29 cellular contexts compared by ENCODE assay signal in the genomic region with DNA sequence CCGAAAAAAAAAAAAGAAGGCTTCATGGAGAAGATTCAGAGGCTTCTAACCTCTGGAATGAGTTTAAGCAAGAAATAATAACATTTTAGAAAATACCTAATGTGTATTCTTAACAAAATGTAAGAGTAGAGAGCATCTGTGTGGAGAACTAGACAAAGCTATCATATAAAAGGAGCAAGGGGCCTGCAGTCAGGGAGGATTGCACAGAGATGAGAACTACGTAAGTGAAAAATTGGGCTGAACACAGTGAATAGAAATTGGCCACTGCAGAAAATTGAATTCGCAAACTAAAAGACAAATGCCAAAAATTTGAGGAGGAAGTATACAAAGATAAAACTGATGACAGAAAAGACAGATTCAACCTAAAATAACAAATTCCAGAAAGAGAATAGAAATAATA.
"Had no signal": no experiment of that assay in that cellular context is flagged by ENCODE, and none has a peak within 500 bp of the region (broad histone marks: within the 10 kb centered on the region; RNA-seq: fewer than 3 reads in every experiment).

No MANE protein-coding gene starts in this region.

- H3K4me1 Mint-ChIP-seq: naive B cell; neural progenitor cell; stimulated activated memory B cell treated with anti-CD40 and anti-IgM and Interleukin-4, amounts not matched to agents 10 μg/mL and 1 μg/mL and 100 μg/mL, for 72 hours; stimulated activated naive CD8-positive, alpha-beta T cell treated with anti-CD3 and anti-CD28 coated beads, Interleukin-15, amount 100 ng/mL, for 72 hours had no signal

- DNase-seq: naive B cell; naive thymus-derived CD8-positive, alpha-beta T cell; occipital lobe; ovary; posterior cingulate gyrus; psoas muscle; right lobe of liver; sigmoid colon; small intestine; stimulated activated CD4-positive, alpha-beta T cell treated with anti-CD3 and anti-CD28 coated beads, Interleukin-1b, Interleukin-23, amount 100 ng/mL, for 48 hours; stimulated activated CD4-positive, alpha-beta T cell treated with anti-CD3 and anti-CD28 coated beads, Interleukin-4, amount 100 ng/mL, for 1 hour; stimulated activated CD4-positive, alpha-beta T cell treated with anti-CD3 and anti-CD28 coated beads, Interleukin-4, amount 100 ng/mL, for 4 hours; stimulated activated CD8-positive, alpha-beta memory T cell treated with anti-CD3 and anti-CD28 coated beads, Interleukin-4, amount 100 ng/mL, for 48 hours; stimulated activated naive CD4-positive, alpha-beta T cell; stimulated activated naive CD8-positive, alpha-beta T cell treated with anti-CD3 and anti-CD28 coated beads, Interleukin-15, amount 100 ng/mL, for 72 hours; stimulated activated naive CD8-positive, alpha-beta T cell treated with anti-CD3 and anti-CD28 coated beads, Interleukin-15, Interleukin-2, amounts not matched to agents 100 U/mL and 50 U/mL, for 24 hours; substantia nigra; testis; tibial artery; transverse colon; upper lobe of right lung; uterus had no signal

- H3K27me3 ChIP-seq: neural progenitor cell, ovary, right lobe of liver, sigmoid colon, suprapubic skin, testis, tibial artery, transverse colon, upper lobe of right lung, uterus had no signal

- H3K27ac Mint-ChIP-seq: naive thymus-derived CD8-positive, alpha-beta T cell; natural killer cell treated with Interleukin-12 subunit alpha and Interleukin-12 subunit beta and Interleukin-15 and Interleukin-18, amount 100 ng/mL, for 72 hours; neural progenitor cell; progenitor cell of endocrine pancreas; stimulated activated memory B cell treated with anti-CD40 and anti-IgM and Interleukin-4, amounts not matched to agents 10 μg/mL and 1 μg/mL and 100 μg/mL, for 72 hours; stimulated activated naive CD8-positive, alpha-beta T cell treated with anti-CD3 and anti-CD28 coated beads, Interleukin-15, amount 100 ng/mL, for 72 hours; type B pancreatic cell had no signal

- H3K27me3 Mint-ChIP-seq: naive B cell; naive thymus-derived CD8-positive, alpha-beta T cell; natural killer cell treated with Interleukin-12 subunit alpha and Interleukin-12 subunit beta and Interleukin-15 and Interleukin-18, amount 100 ng/mL, for 72 hours; progenitor cell of endocrine pancreas; stimulated activated memory B cell treated with anti-CD40 and anti-IgM and Interleukin-4, amounts not matched to agents 10 μg/mL and 1 μg/mL and 100 μg/mL, for 72 hours; stimulated activated naive CD8-positive, alpha-beta T cell treated with anti-CD3 and anti-CD28 coated beads, Interleukin-15, amount 100 ng/mL, for 72 hours; type B pancreatic cell had no signal

- H3K4me3 ChIP-seq: neural progenitor cell, ovary, psoas muscle, right lobe of liver, sigmoid colon, suprapubic skin, testis, tibial artery, transverse colon, upper lobe of right lung, uterus had no signal

- H3K9me3 ChIP-seq: ovary, psoas muscle, right lobe of liver, sigmoid colon, suprapubic skin, testis, tibial artery, transverse colon, upper lobe of right lung, uterus had no signal

- H3K9me3 Mint-ChIP-seq: natural killer cell treated with Interleukin-12 subunit alpha and Interleukin-12 subunit beta and Interleukin-15 and Interleukin-18, amount 100 ng/mL, for 72 hours; neural progenitor cell; stimulated activated memory B cell treated with anti-CD40 and anti-IgM and Interleukin-4, amounts not matched to agents 10 μg/mL and 1 μg/mL and 100 μg/mL, for 72 hours; stimulated activated naive CD8-positive, alpha-beta T cell treated with anti-CD3 and anti-CD28 coated beads, Interleukin-15, amount 100 ng/mL, for 72 hours; type B pancreatic cell had no signal

- H3K4me1 ChIP-seq: neural progenitor cell, parathyroid adenoma, right lobe of liver, testis, uterus had no signal

- H3K36me3 ChIP-seq: neural progenitor cell, ovary, right lobe of liver, sigmoid colon, transverse colon, upper lobe of right lung, uterus had no signal

- H3K36me3 Mint-ChIP-seq: natural killer cell treated with Interleukin-12 subunit alpha and Interleukin-12 subunit beta and Interleukin-15 and Interleukin-18, amount 100 ng/mL, for 72 hours had no signal

- H3K4me3 Mint-ChIP-seq: naive B cell; naive thymus-derived CD8-positive, alpha-beta T cell; natural killer cell treated with Interleukin-12 subunit alpha and Interleukin-12 subunit beta and Interleukin-15 and Interleukin-18, amount 100 ng/mL, for 72 hours; neural progenitor cell; stimulated activated memory B cell treated with anti-CD40 and anti-IgM and Interleukin-4, amounts not matched to agents 10 μg/mL and 1 μg/mL and 100 μg/mL, for 72 hours; stimulated activated naive CD8-positive, alpha-beta T cell treated with anti-CD3 and anti-CD28 coated beads, Interleukin-15, amount 100 ng/mL, for 72 hours; type B pancreatic cell had no signal

- H3K27ac ChIP-seq: neural progenitor cell, ovary, parathyroid adenoma, psoas muscle, right lobe of liver, sigmoid colon, suprapubic skin, testis, tibial artery, transverse colon, upper lobe of right lung, uterus had no signal

- ATAC-seq: naive thymus-derived CD8-positive, alpha-beta T cell; natural killer cell treated with Interleukin-12 subunit alpha and Interleukin-12 subunit beta and Interleukin-15 and Interleukin-18, amount 100 ng/mL, for 72 hours; psoas muscle; right lobe of liver; stimulated activated memory B cell treated with anti-CD40 and anti-IgM and Interleukin-4, amounts not matched to agents 10 μg/mL and 1 μg/mL and 100 μg/mL, for 72 hours; stimulated activated naive CD8-positive, alpha-beta T cell treated with anti-CD3 and anti-CD28 coated beads, Interleukin-15, amount 100 ng/mL, for 72 hours; stimulated activated naive CD8-positive, alpha-beta T cell treated with anti-CD3 and anti-CD28 coated beads, Interleukin-15, Interleukin-2, amounts not matched to agents 100 U/mL and 50 U/mL, for 24 hours; upper lobe of right lung had no signal
